ENCODE assay signal across 9 cellular contexts in the genomic region with DNA sequence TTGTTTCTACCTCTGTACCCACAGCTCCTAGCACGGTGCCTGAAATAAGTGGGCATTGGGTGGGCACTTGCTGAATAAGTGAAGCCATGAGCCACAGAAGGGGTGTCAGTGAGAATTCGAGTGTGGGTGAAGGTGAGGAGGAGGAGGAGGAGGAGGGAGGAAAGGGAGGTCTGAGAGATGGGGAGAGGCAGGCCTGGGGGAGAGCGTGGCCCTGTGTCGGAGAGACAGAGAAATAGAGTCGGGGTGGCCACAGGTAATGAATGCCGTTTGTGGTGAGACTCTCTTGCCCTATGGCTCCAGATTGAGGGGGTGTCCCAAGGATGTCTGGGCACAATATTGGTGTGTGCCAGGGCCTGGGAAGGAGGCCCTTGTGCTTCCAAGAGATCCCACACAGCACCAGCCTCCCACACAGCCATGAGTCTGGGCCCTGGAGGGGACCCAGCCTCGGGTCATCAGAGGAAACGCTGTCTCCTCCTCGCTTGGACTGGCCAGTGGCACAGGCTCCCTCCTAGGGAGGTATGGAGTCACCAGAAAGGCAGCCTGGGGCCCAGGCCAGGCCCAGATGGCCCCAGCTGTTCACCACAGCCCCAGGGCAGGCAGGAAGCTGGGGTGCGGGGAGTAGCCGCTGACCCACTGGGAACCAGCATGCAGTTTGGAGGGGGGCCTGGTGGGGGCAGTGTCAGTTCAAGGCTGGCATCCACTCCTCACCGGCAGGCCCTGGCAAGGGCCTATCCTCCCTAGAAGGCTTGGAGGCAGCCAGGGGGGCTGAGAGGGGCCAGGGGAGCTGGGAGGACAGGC. TPM values are rescaled to one million over a fixed set of nuclear protein-coding genes. Genes with fewer than 3 reads are reported as not detected.
DNase-seq lines count a peak whose midpoint lies in the region; TF ChIP-seq lines count a peak whose summit lies in the region.
"Had no signal": no experiment of that assay in that cellular context is flagged by ENCODE, and none has a peak within 500 bp of the region (broad histone marks: within the 10 kb centered on the region; RNA-seq: fewer than 3 reads in every experiment).

No MANE protein-coding gene starts in this region.

- no peak overlapping the region for H3K4me3 ChIP-seq in choroid plexus epithelial cell (ENCODE audit: low read depth, low read length)
- H3K4me3 ChIP-seq in uterus: no peak overlapping the region

- TF ChIP-seq POLR2A in uterus (IDR thresholded peaks at IDR 0.05): no peak

- intact Hi-C loops in uterus (cut with DNase I; ENCODE audit: low total_unique reads): no loop called here

- TF ChIP-seq CTCF in choroid plexus epithelial cell (conservative IDR thresholded peaks at IDR 0.05; ENCODE audit: low read depth, low read length) (peak; percentile 47), nephron (IDR thresholded peaks at IDR 0.05; ENCODE audit: unreplicated experiment in 3 of 3) (peak; percentile 44 to 67 (median 57)), uterus (IDR thresholded peaks at IDR 0.05) (no peak)

- H3K36me3 ChIP-seq in uterus: no peaks in the 10 kb centered on the region

- H3K27ac ChIP-seq in uterus: no peak overlapping the region

- no peaks in the 10 kb centered on the region for H3K27me3 ChIP-seq in uterus

- H3K9me3 ChIP-seq in uterus: no peaks in the 10 kb centered on the region

- no peaks in the 10 kb centered on the region for H3K9me3 Mint-ChIP-seq in nephron
- H3K9me3 Mint-ChIP-seq: CD8-positive, alpha-beta memory T cell had no signal

- DNase-seq in NCI-H1694 treated with DMSO at 0.1 percent for 48 hours (lab: John Stamatoyannopoulos, UW): peak; percentile 8
- no peak for DNase-seq in NCI-H1694 (lab: John Stamatoyannopoulos, UW)
- DNase-seq in NCI-H82 (lab: John Stamatoyannopoulos, UW): peak; percentile 80
- DNase-seq in choroid plexus epithelial cell (ENCODE audit: low read depth): peak; percentile 7
- no peak for DNase-seq in activated CD4-positive, CD25-positive, alpha-beta regulatory T cell (lab: John Stamatoyannopoulos, UW)
- DNase-seq in NCI-H526 treated with DMSO at 0.1 percent for 48 hours (lab: John Stamatoyannopoulos, UW): no peak
- no peak for DNase-seq in uterus

- H3K4me3 Mint-ChIP-seq in nephron: no peak overlapping the region

- H3K4me1 ChIP-seq in uterus: no peaks in the 10 kb centered on the region

- H3K36me3 Mint-ChIP-seq in nephron (ENCODE audit: low read depth): no peaks in the 10 kb centered on the region
- H3K36me3 Mint-ChIP-seq: CD8-positive, alpha-beta memory T cell had no signal

- H3K27ac Mint-ChIP-seq in nephron: peak overlapping the region in 1 of 3 experiments; percentile 48

- peaks cover 56% of the 10 kb centered on the region for H3K4me1 Mint-ChIP-seq in nephron

- H3K27me3 Mint-ChIP-seq in nephron (ENCODE audit: low read depth): peaks cover 10% of the 10 kb centered on the region

RNA-seq across cellular contexts. Expression of a gene that starts 49.0 kb away (rescaled TPM):
- 1 to 10 TPM in 2 of 4 donors, not detected in 2; 1.1 to 5.0 TPM for total RNA-seq in uterus

Comparison
In these comparisons a context has a peak if more than half of its experiments do, and no peak if none do; other contexts are left out.
1. DNase-seq: peak in NCI-H1694 treated with DMSO at 0.1 percent for 48 hours (single experiment), NCI-H82 (single experiment) and choroid plexus epithelial cell (single experiment); none in NCI-H1694 (single experiment), activated CD4-positive, CD25-positive, alpha-beta regulatory T cell (0 of 4), NCI-H526 treated with DMSO at 0.1 percent for 48 hours (single experiment) and uterus (0 of 2).
2. CTCF ChIP-seq: peak in choroid plexus epithelial cell (single experiment) and nephron (3 of 3); none in uterus (0 of 4).